In the genomic region with DNA sequence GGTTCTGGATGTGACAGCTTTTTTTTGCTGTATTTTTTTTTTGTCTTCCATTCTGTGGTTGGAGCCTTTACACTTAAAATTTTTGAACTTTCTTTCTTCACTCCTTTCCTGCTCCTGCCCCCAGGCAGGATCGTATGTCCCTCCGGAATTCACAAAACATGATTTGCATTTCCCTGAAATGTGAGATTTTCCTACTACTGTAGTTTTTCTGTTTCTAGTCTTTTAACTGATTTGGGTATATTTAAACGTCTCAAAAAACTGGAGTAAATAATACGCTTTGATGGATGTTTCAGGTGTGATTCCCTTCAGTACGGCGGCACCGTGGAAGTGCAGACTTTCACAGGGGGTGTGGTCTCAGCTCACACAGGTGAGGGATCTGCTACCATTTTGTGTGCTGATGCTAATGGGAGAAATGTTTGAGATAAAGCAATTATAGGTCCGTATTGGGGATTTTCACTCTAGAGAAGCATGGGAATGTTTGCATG, we compare ENCODE assay signal across 8 cellular contexts. TPM values are rescaled to one million over a fixed set of nuclear protein-coding genes. Genes with fewer than 3 reads are reported as not detected.
A peak's percentile ranks its signal among the peaks of the same experiment; 100 is the strongest.
DNase-seq lines count a peak whose midpoint lies in the region; ATAC-seq and TF ChIP-seq lines count a peak whose summit lies in the region.

No MANE protein-coding gene starts in this region.

- no peak for DNase-seq in activated CD4-positive, alpha-beta T cell treated with anti-CD3 and anti-CD28 coated beads, Interleukin-2, amount 10 ng/mL, durations not matched to agents 7 days and 5 days
- DNase-seq in activated CD4-positive, alpha-beta T cell treated with anti-CD3 and anti-CD28 coated beads, Interleukin-2, amount 50 U/mL, for 4 hours = no peak
- DNase-seq in kidney epithelial cell (ENCODE audit: low read depth) = no peak
- no peak for DNase-seq in testis
- DNase-seq in SIG-M5 (lab: John Stamatoyannopoulos, UW) = no peak
- DNase-seq in putamen (ENCODE audit: low spot score) = no peak

- WGBS in adipose tissue, 3 donors = 19 to 47% (median 47%) methylated on average over 8 of the region's 8 CpGs
- WGBS in testis, 2 donors = 18 to 22% methylated on average over 8 of the region's 8 CpGs

- H3K4me3 ChIP-seq in kidney epithelial cell (ENCODE audit: low read depth, low read length) (peak overlapping the region; percentile 99), testis (peak overlapping the region; percentile 87 to 100)

- H3K4me1 ChIP-seq in testis = peaks cover 17% of the 10 kb centered on the region

- H3K36me3 Mint-ChIP-seq in activated CD4-positive, alpha-beta T cell treated with anti-CD3 and anti-CD28 coated beads, Interleukin-2, amount 10 ng/mL, durations not matched to agents 7 days and 5 days (ENCODE audit: low read depth) = peaks cover 34% of the 10 kb centered on the region

- H3K36me3 ChIP-seq in kidney epithelial cell (ENCODE audit: control insufficient read depth, insufficient read depth, low read length) = peaks cover 6% of the 10 kb centered on the region
- H3K36me3 ChIP-seq in testis (ENCODE audit: low read depth, missing control alignments) = no peaks in the 10 kb centered on the region

- H3K4me1 Mint-ChIP-seq in activated CD4-positive, alpha-beta T cell treated with anti-CD3 and anti-CD28 coated beads, Interleukin-2, amount 10 ng/mL, durations not matched to agents 7 days and 5 days = peaks cover 38% of the 10 kb centered on the region

- H3K9me3 Mint-ChIP-seq in activated CD4-positive, alpha-beta T cell treated with anti-CD3 and anti-CD28 coated beads, Interleukin-2, amount 10 ng/mL, durations not matched to agents 7 days and 5 days = no peaks in the 10 kb centered on the region

- POLR2A ChIA-PET in activated CD4-positive, alpha-beta T cell treated with anti-CD3 and anti-CD28 coated beads, Interleukin-2, amount 10 ng/mL, durations not matched to agents 7 days and 5 days (lab: Charles Lee) = interaction anchor here (0.6 kb wide), 1 partner anchor 106 kb away, joined by 3 read pairs; no protein-coding TSS in a partner anchor

- no peaks in the 10 kb centered on the region for H3K9me3 ChIP-seq in testis

- no peak for TF ChIP-seq POLR2A in testis (IDR thresholded peaks at IDR 0.05)

- peak overlapping the region; percentile 93 for H3K4me3 Mint-ChIP-seq in activated CD4-positive, alpha-beta T cell treated with anti-CD3 and anti-CD28 coated beads, Interleukin-2, amount 10 ng/mL, durations not matched to agents 7 days and 5 days

- H3K27ac ChIP-seq in adipose tissue (ENCODE audit: low read depth, low read length) (peak overlapping the region; percentile 39), testis (peak overlapping the region in 1 of 2 donors; percentile 99)

- no peak for TF ChIP-seq CTCF in kidney epithelial cell (IDR thresholded peaks at IDR 0.05; ENCODE audit: insufficient read depth, low read length, poor library complexity, severe bottlenecking)
- no peak for TF ChIP-seq CTCF in testis (IDR thresholded peaks at IDR 0.05)

- CTCF ChIA-PET in activated CD4-positive, alpha-beta T cell treated with anti-CD3 and anti-CD28 coated beads, Interleukin-2, amount 10 ng/mL, durations not matched to agents 7 days and 5 days (lab: Charles Lee) = no interaction called here

- no peaks in the 10 kb centered on the region for H3K27me3 Mint-ChIP-seq in activated CD4-positive, alpha-beta T cell treated with anti-CD3 and anti-CD28 coated beads, Interleukin-2, amount 10 ng/mL, durations not matched to agents 7 days and 5 days

- H3K27ac Mint-ChIP-seq in activated CD4-positive, alpha-beta T cell treated with anti-CD3 and anti-CD28 coated beads, Interleukin-2, amount 10 ng/mL, durations not matched to agents 7 days and 5 days = peak overlapping the region; percentile 92

- intact Hi-C loops in testis (cut with DNase I; ENCODE audit: low total_unique reads) = no loop called here

- ATAC-seq in GM21447 (IDR thresholded peaks at IDR 0.05; ENCODE audit: unreplicated experiment) = no peak

- H3K27me3 ChIP-seq in kidney epithelial cell (ENCODE audit: control insufficient read depth, insufficient read depth, low read length) (no peaks in the 10 kb centered on the region), testis (no peaks in the 10 kb centered on the region)

RNA-seq across cellular contexts. Expression of a gene that starts 0.7 kb away (rescaled TPM):
- 10 to 100 TPM; 81.7 to 86.1 TPM for total RNA-seq in activated CD4-positive, alpha-beta T cell treated with anti-CD3 and anti-CD28 coated beads, Interleukin-2, amount 10 ng/mL, durations not matched to agents 7 days and 5 days
- 10 to 100 TPM in 2 of 3 donors, 1 to 10 TPM in 1; 7.3 to 16.8 (median 16.5) TPM for polyA plus RNA-seq in adipose tissue
- 15.5 and 18.1 TPM in 2 replicates for total RNA-seq in kidney epithelial cell
- total RNA-seq in testis = 10 to 100 TPM; 74.3 to 80.8 TPM
- polyA plus RNA-seq in testis (ENCODE audit: insufficient read depth, low read depth, low replicate concordance) = 44.3 TPM

RNA-seq across cellular contexts. Expression of a gene that starts 41.4 kb away (rescaled TPM):
- 100 to 1,000 TPM in 1 of 2 experiments, 10 to 100 TPM in 1; 88.9 to 109 TPM for total RNA-seq in activated CD4-positive, alpha-beta T cell treated with anti-CD3 and anti-CD28 coated beads, Interleukin-2, amount 10 ng/mL, durations not matched to agents 7 days and 5 days
- polyA plus RNA-seq in adipose tissue (10 to 100 TPM; 17.0 to 32.2 (median 32.1) TPM), testis (ENCODE audit: insufficient read depth, low read depth, low replicate concordance) (302 TPM)
- total RNA-seq in kidney epithelial cell (47.2 and 51.5 TPM in 2 replicates), testis (100 to 1,000 TPM; 140 to 165 TPM)

RNA-seq across cellular contexts. Expression of a gene that starts 48.6 kb away (rescaled TPM):
- 10 to 100 TPM; 41.1 to 43.4 TPM for total RNA-seq in activated CD4-positive, alpha-beta T cell treated with anti-CD3 and anti-CD28 coated beads, Interleukin-2, amount 10 ng/mL, durations not matched to agents 7 days and 5 days
- polyA plus RNA-seq in adipose tissue (10 to 100 TPM; 11.8 to 22.0 (median 15.2) TPM), testis (ENCODE audit: insufficient read depth, low read depth, low replicate concordance) (312 TPM)
- total RNA-seq in kidney epithelial cell (23.6 and 32.3 TPM in 2 replicates), testis (100 to 1,000 TPM in 1 of 2 donors, 10 to 100 TPM in 1; 78.4 to 129 TPM)

RNA-seq across cellular contexts. Expression of a gene that starts 48.9 kb away (rescaled TPM):
- total RNA-seq in activated CD4-positive, alpha-beta T cell treated with anti-CD3 and anti-CD28 coated beads, Interleukin-2, amount 10 ng/mL, durations not matched to agents 7 days and 5 days = 10 to 100 TPM; 78.6 to 80.1 TPM
- polyA plus RNA-seq in adipose tissue (10 to 100 TPM; 27.8 to 54.7 (median 30.6) TPM), testis (ENCODE audit: insufficient read depth, low read depth, low replicate concordance) (37.0 TPM)
- total RNA-seq in kidney epithelial cell (22.6 and 24.3 TPM in 2 replicates), testis (10 to 100 TPM; 60.0 to 66.3 TPM)
